In the genomic region with DNA sequence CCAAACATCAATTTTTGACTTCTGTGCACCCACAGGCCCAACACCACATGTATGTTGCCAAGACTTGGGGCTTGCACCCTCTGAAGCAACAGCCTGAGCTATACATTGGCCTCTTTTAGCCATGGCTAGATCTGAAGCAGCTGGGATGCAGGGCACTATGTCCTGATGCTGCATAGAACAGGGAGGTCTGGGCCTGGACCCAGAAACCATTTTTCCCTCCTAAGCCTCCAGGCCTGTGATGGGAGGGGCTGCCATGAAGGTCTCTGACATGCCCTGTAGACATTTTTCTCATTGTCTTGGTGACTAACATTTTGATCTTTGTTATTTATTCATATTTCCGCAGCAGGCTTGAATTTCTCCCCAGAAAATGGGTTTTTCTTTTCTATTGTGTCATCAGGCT, we compare ENCODE assay signal across 36 cellular contexts.
DNase-seq lines count a peak whose midpoint lies in the region; ATAC-seq, FAIRE-seq and TF ChIP-seq lines count a peak whose summit lies in the region.
"Had no signal": no experiment of that assay in that cellular context is flagged by ENCODE, and none has a peak within 500 bp of the region (broad histone marks: within the 10 kb centered on the region; RNA-seq: fewer than 3 reads in every experiment).

No MANE protein-coding gene starts in this region.

- H3K79me2 ChIP-seq in K562 (ENCODE audit: control insufficient read depth, insufficient read depth, low read length), result no peaks in the 10 kb centered on the region

- no peak overlapping the region for H2AFZ ChIP-seq in K562 (ENCODE audit: low read depth, low read length)

- H4K20me1 ChIP-seq in K562 (replicated peaks; ENCODE audit: control insufficient read depth, insufficient read depth, low read length), result no peaks in the 10 kb centered on the region
- H4K20me1 ChIP-seq: BLaER1; BLaER1 treated with 17β-estradiol and CSF1 and Interleukin-3, amounts not matched to agents 10 nM and 100 nM had no signal

- H3K4me3 Mint-ChIP-seq in endodermal cell, result no peak overlapping the region
- H3K4me3 Mint-ChIP-seq: B cell; CD14-positive monocyte; CD4-positive, alpha-beta memory T cell; CD4-positive, alpha-beta T cell; CD4-positive, CD25-positive, alpha-beta regulatory T cell; CD8-positive, alpha-beta memory T cell; CD8-positive, alpha-beta T cell had no signal

- TF ChIP-seq EP300 in A549 (IDR thresholded peaks at IDR 0.05), result no peak
- no peak for TF ChIP-seq EP300 in K562 (IDR thresholded peaks at IDR 0.05; ENCODE audit: low read length)

- H3K27me3 ChIP-seq in K562 (ENCODE audit: control insufficient read depth in 2 of 2, insufficient read depth in 2 of 2, low read length in 2 of 2) (no peaks in the 10 kb centered on the region), endodermal cell (ENCODE audit: control insufficient read depth, insufficient read depth, low read length, poor library complexity, severe bottlenecking) (no peaks in the 10 kb centered on the region)
- H3K27me3 ChIP-seq: BE2C; BLaER1; BLaER1 treated with 17β-estradiol and CSF1 and Interleukin-3, amounts not matched to agents 10 nM and 100 nM had no signal

- H3K36me3 Mint-ChIP-seq in endodermal cell (ENCODE audit: low read depth), result peaks cover 57% of the 10 kb centered on the region
- H3K36me3 Mint-ChIP-seq: CD14-positive monocyte; CD4-positive, alpha-beta memory T cell; CD4-positive, CD25-positive, alpha-beta regulatory T cell; CD8-positive, alpha-beta memory T cell; CD8-positive, alpha-beta T cell had no signal

- intact Hi-C loops in K562 (cut with micrococcal nuclease), result no loop called here

- DNase-seq in A549 (ENCODE audit: low read depth in 1 of 2, low spot score in 1 of 2) (no peak), K562 (ENCODE audit: extremely low read depth in 1 of 4, low spot score in 3 of 4) (no peak), endodermal cell (no peak), NCI-H1417 (lab: John Stamatoyannopoulos, UW) (no peak), SKM-1 (lab: John Stamatoyannopoulos, UW; ENCODE audit: unreplicated experiment) (no peak), retina (no peak)
- DNase-seq: 8988T; ACHN; AML-193; BE2C; C1 segment of cervical spinal cord; Caco-2; Calu3; CD4-positive, alpha-beta memory T cell; CD4-positive, alpha-beta T cell; CD4-positive, CD25-positive, alpha-beta regulatory T cell; CD8-positive, alpha-beta memory T cell; CD8-positive, alpha-beta T cell; COR-L47; DMS 273 treated with DMSO at 0.1 percent for 48 hours; DMS153; DMS53; DMS79; DMS79 treated with DMSO at 0.1 percent for 48 hours; DND-41; EL had no signal

- CTCF ChIA-PET in A549 (lab: Yijun Ruan, JAX) (no interaction called here), HEK293 (lab: Yijun Ruan, JAX) (no interaction called here), K562 (lab: Yijun Ruan, JAX; ENCODE audit: low intra/inter-chr PET ratio) (no interaction called here)

- H3K27me3 Mint-ChIP-seq in endodermal cell (ENCODE audit: insufficient read depth), result no peaks in the 10 kb centered on the region
- H3K27me3 Mint-ChIP-seq: B cell; CD4-positive, alpha-beta memory T cell; CD4-positive, alpha-beta T cell; CD4-positive, CD25-positive, alpha-beta regulatory T cell; CD8-positive, alpha-beta memory T cell had no signal

- FAIRE-seq in A549 (lab: Jason Lieb, UNC) (no peak), K562 (lab: Jason Lieb, UNC) (no peak)
- FAIRE-seq: A204.1, D721Med had no signal

- no TSS peak for BruUV-seq in K562 (replicated peaks; lab: Mats Ljungman, UMichigan)

- POLR2A ChIA-PET in A549 (lab: Yijun Ruan, JAX), result no interaction called here
- POLR2A ChIA-PET in HEK293 (lab: Yijun Ruan, JAX), result no interaction called here
- POLR2A ChIA-PET in K562 (lab: Yijun Ruan, JAX), result no interaction called here

- H3K36me3 ChIP-seq in HEK293 (ENCODE audit: control insufficient read depth in 2 of 2, insufficient read depth in 1 of 2, low read length in 2 of 2), result no peaks in the 10 kb centered on the region
- no peaks in the 10 kb centered on the region for H3K36me3 ChIP-seq in K562 (ENCODE audit: control insufficient read depth, insufficient read depth, low read length)
- H3K36me3 ChIP-seq in endodermal cell (ENCODE audit: control insufficient read depth, insufficient read depth, low read length), result no peaks in the 10 kb centered on the region
- H3K36me3 ChIP-seq: BE2C; BLaER1; BLaER1 treated with 17β-estradiol and CSF1 and Interleukin-3, amounts not matched to agents 10 nM and 100 nM had no signal

- H3K27ac Mint-ChIP-seq in endodermal cell, result no peak overlapping the region
- H3K27ac Mint-ChIP-seq: B cell; CD14-positive monocyte; CD4-positive, alpha-beta memory T cell; CD4-positive, alpha-beta T cell; CD4-positive, CD25-positive, alpha-beta regulatory T cell; CD8-positive, alpha-beta memory T cell; CD8-positive, alpha-beta T cell had no signal

- TF ChIP-seq CTCF in A549 (IDR thresholded peaks at IDR 0.05) (no peak), HEK293 (tag by site-specific recombination; IDR thresholded peaks at IDR 0.05) (no peak), K562 (IDR thresholded peaks at IDR 0.05 in 2 of 3, conservative IDR thresholded peaks at IDR 0.05 in 1 of 3; ENCODE audit: insufficient read depth in 2 of 3, low read depth in 1 of 3, low read length in 3 of 3) (no peak), endodermal cell (conservative IDR thresholded peaks at IDR 0.05) (no peak)

- no peaks in the 10 kb centered on the region for H3K9me1 ChIP-seq in K562 (ENCODE audit: control insufficient read depth, insufficient read depth, low read length)

- WGBS in A549 (ENCODE audit: missing lambda C conversion rate), result 43% methylated on average over 1 of the region's 1 CpG
- WGBS in K562 (ENCODE audit: insufficient coverage, low coverage, missing lambda C conversion rate), result no CpG with 5 or more reads among the region's 1 CpG
- WGBS in endodermal cell (ENCODE audit: insufficient coverage in 1 of 2, insufficient read length in 1 of 2), 2 experiments, result 93 to 95% methylated on average over 1 of the region's 1 CpG

- H3K9me3 ChIP-seq in A549 (no peaks in the 10 kb centered on the region), HEK293 (ENCODE audit: control insufficient read depth, insufficient read depth, low read depth, low read length) (no peaks in the 10 kb centered on the region), K562 (replicated peaks; ENCODE audit: control insufficient read depth, insufficient read depth, low read depth, low read length) (no peaks in the 10 kb centered on the region; the same call in 1 of the 2 replicates), endodermal cell (ENCODE audit: control insufficient read depth, low read length) (peaks cover 57% of the 10 kb centered on the region)
- H3K9me3 ChIP-seq: BE2C had no signal

- H3K4me1 ChIP-seq in A549 (no peaks in the 10 kb centered on the region), HEK293 (ENCODE audit: control insufficient read depth, insufficient read depth, low read length) (no peaks in the 10 kb centered on the region), K562 (replicated peaks in 1 of 2; ENCODE audit: control insufficient read depth in 2 of 2, insufficient read depth in 2 of 2, low read length in 2 of 2) (no peaks in the 10 kb centered on the region), endodermal cell (ENCODE audit: control insufficient read depth, insufficient read depth, low read length) (no peaks in the 10 kb centered on the region)
- H3K4me1 ChIP-seq: BE2C; BLaER1; BLaER1 treated with 17β-estradiol and CSF1 and Interleukin-3, amounts not matched to agents 10 nM and 100 nM; Caco-2 had no signal

- ATAC-seq in A549 (no peak), K562 (no peak), HG02938 (IDR thresholded peaks at IDR 0.05; ENCODE audit: unreplicated experiment) (no peak)
- ATAC-seq: CD8-positive, alpha-beta T cell had no signal

- H3K27ac ChIP-seq in A549 (no peak overlapping the region), HEK293 (ENCODE audit: extremely low read depth, low read depth, low read length) (no peak overlapping the region), K562 (ENCODE audit: extremely low read depth, low read depth, low read length) (no peak overlapping the region), endodermal cell (ENCODE audit: low read depth, low read length) (no peak overlapping the region)
- H3K27ac ChIP-seq: 22Rv1; BLaER1; BLaER1 treated with 17β-estradiol and CSF1 and Interleukin-3, amounts not matched to agents 10 nM and 100 nM; C4-2B had no signal

- H3K4me2 ChIP-seq in A549, result no peak overlapping the region
- no peak overlapping the region for H3K4me2 ChIP-seq in K562 (ENCODE audit: insufficient read depth, low read length)
- H3K4me2 ChIP-seq: BLaER1; BLaER1 treated with 17β-estradiol and CSF1 and Interleukin-3, amounts not matched to agents 10 nM and 100 nM had no signal

- TF ChIP-seq POLR2A in A549 (IDR thresholded peaks at IDR 0.05; ENCODE audit: low read length), result no peak
- TF ChIP-seq POLR2A in K562 (conservative IDR thresholded peaks at IDR 0.05), result no peak

- H3K9ac ChIP-seq in K562 (ENCODE audit: insufficient read depth in 1 of 2, low read depth in 2 of 2, low read length in 2 of 2) (no peak overlapping the region), endodermal cell (ENCODE audit: extremely low read depth, low read length, poor library complexity, severe bottlenecking) (no peak overlapping the region)
- H3K9ac ChIP-seq: BLaER1; BLaER1 treated with 17β-estradiol and CSF1 and Interleukin-3, amounts not matched to agents 10 nM and 100 nM had no signal

- no peak for TF ChIP-seq RAD21 in A549 (conservative IDR thresholded peaks at IDR 0.05 in 1 of 2, IDR thresholded peaks at IDR 0.05 in 1 of 2)
- TF ChIP-seq RAD21 in K562 (CRISPR knock-in tag; conservative IDR thresholded peaks at IDR 0.05 in 1 of 2, IDR thresholded peaks at IDR 0.05 in 1 of 2), result no peak

- H3K4me1 Mint-ChIP-seq in endodermal cell, result no peaks in the 10 kb centered on the region
- H3K4me1 Mint-ChIP-seq: B cell; CD14-positive monocyte; CD4-positive, alpha-beta memory T cell; CD4-positive, CD25-positive, alpha-beta regulatory T cell; CD8-positive, alpha-beta memory T cell had no signal

- H3K9me3 Mint-ChIP-seq in endodermal cell, result peaks cover 55% of the 10 kb centered on the region

- in situ Hi-C loops in K562 (cut with MboI), result no loop called here

- H3K4me3 ChIP-seq in A549, result no peak overlapping the region
- no peak overlapping the region for H3K4me3 ChIP-seq in HEK293 (ENCODE audit: low read depth, low read length)
- no peak overlapping the region for H3K4me3 ChIP-seq in K562
- peak overlapping the region; percentile 67 for H3K4me3 ChIP-seq in endodermal cell (ENCODE audit: low read length)
- H3K4me3 ChIP-seq: BLaER1; BLaER1 treated with 17β-estradiol and CSF1 and Interleukin-3, amounts not matched to agents 10 nM and 100 nM had no signal

TF ChIP-seq in A549, 52 proteins besides CTCF, POLR2A, EP300 and RAD21 (continues in another document):
- TF ChIP-seq ZFP36 (IDR thresholded peaks at IDR 0.05; ENCODE audit: borderline replicate concordance, partially characterized antibody), result peak; percentile 57

TF ChIP-seq in HEK293, 187 proteins besides CTCF, POLR2A, EP300 and RAD21 (continues in another document):
- TF ChIP-seq SETDB1 (IDR thresholded peaks at IDR 0.05; ENCODE audit: insufficient read length, low read length), result peak; percentile 38

TF ChIP-seq in K562, 482 proteins besides CTCF, POLR2A, EP300 and RAD21:
- TF ChIP-seq ATF1 (CRISPR knock-in tag; IDR thresholded peaks at IDR 0.05) (no peak), ATF1 (tag; IDR thresholded peaks at IDR 0.05) (no peak), ZFP36 (IDR thresholded peaks at IDR 0.05; ENCODE audit: low read depth, low read length, partially characterized antibody) (peak; percentile 53)
